2 cellular contexts compared by ENCODE assay signal in the genomic region with DNA sequence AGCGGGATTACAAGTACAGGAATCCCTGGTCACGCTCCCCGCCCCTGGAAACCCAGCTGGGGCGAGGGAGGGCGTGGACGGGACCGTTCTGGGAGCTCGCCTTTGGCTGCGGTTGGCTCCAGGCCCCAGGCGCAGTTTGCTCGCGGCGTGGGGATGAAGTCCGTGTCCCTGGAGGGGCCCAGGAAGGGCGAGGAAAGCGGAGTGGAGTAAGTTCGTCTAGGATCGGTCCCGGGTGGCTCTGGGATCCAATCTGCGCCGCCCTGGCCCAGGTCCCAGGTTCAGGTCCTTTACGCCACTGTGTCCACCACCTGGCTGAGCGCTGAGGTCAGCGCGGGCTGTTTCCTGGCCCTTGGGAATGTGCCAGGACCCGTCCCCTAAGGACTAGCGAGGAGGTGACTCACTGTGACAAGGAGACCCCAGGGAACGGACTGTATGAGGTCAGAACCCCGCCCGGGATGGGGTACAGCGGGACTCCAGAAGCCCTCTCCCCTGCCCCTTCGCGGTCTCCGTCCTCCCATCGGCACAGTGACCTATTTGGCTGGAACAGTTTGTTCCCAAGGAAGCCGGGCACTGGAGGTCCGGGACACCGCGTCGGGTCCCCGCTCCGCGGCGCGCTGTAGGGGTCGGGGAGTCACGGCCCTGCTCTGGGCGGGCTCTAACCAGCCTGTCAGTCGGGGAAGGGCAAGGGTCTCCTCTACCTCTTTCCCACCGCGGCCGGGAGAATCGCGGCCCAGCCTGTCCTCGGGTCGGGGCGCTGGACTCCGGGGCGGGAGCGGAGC.
TF ChIP-seq lines count a peak whose summit lies in the region.

No MANE protein-coding gene starts in this region.

TF ChIP-seq in HEK293, 187 proteins besides CTCF, POLR2A, EP300 and RAD21 (continued from another document and continues in another):
- no peak for TF ChIP-seq ZNF830 (tag by site-specific recombination; IDR thresholded peaks at IDR 0.05; ENCODE audit: low read depth)
- TF ChIP-seq ZNF664 (tag by site-specific recombination; IDR thresholded peaks at IDR 0.05), result no peak
- no peak for TF ChIP-seq ZNF514 (tag by site-specific recombination; IDR thresholded peaks at IDR 0.05)
- no peak for TF ChIP-seq RBAK (tag by site-specific recombination; IDR thresholded peaks at IDR 0.05)
- no peak; the same call in 1 of the 2 replicates for TF ChIP-seq ZNF501 (tag by site-specific recombination; IDR thresholded peaks at IDR 0.05)
- TF ChIP-seq, protein P1, sequence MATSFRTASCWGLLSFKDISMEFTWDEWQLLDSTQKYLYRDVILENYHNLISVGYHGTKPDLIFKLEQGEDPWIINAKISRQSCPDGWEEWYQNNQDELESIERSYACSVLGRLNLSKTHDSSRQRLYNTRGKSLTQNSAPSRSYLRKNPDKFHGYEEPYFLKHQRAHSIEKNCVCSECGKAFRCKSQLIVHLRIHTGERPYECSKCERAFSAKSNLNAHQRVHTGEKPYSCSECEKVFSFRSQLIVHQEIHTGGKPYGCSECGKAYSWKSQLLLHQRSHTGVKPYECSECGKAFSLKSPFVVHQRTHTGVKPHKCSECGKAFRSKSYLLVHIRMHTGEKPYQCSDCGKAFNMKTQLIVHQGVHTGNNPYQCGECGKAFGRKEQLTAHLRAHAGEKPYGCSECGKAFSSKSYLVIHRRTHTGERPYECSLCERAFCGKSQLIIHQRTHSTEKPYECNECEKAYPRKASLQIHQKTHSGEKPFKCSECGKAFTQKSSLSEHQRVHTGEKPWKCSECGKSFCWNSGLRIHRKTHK (tag by site-specific recombination; IDR thresholded peaks at IDR 0.05), result no peak
- no peak for TF ChIP-seq ZNF311 (tag by site-specific recombination; IDR thresholded peaks at IDR 0.05; ENCODE audit: borderline replicate concordance)
- TF ChIP-seq ZNF404 (tag by site-specific recombination; IDR thresholded peaks at IDR 0.05), result no peak
- TF ChIP-seq, protein P2, sequence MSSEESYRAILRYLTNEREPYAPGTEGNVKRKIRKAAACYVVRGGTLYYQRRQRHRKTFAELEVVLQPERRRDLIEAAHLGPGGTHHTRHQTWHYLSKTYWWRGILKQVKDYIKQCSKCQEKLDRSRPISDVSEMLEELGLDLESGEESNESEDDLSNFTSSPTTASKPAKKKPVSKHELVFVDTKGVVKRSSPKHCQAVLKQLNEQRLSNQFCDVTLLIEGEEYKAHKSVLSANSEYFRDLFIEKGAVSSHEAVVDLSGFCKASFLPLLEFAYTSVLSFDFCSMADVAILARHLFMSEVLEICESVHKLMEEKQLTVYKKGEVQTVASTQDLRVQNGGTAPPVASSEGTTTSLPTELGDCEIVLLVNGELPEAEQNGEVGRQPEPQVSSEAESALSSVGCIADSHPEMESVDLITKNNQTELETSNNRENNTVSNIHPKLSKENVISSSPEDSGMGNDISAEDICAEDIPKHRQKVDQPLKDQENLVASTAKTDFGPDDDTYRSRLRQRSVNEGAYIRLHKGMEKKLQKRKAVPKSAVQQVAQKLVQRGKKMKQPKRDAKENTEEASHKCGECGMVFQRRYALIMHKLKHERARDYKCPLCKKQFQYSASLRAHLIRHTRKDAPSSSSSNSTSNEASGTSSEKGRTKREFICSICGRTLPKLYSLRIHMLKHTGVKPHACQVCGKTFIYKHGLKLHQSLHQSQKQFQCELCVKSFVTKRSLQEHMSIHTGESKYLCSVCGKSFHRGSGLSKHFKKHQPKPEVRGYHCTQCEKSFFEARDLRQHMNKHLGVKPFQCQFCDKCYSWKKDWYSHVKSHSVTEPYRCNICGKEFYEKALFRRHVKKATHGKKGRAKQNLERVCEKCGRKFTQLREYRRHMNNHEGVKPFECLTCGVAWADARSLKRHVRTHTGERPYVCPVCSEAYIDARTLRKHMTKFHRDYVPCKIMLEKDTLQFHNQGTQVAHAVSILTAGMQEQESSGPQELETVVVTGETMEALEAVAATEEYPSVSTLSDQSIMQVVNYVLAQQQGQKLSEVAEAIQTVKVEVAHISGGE (tag by site-specific recombination; conservative IDR thresholded peaks at IDR 0.05; ENCODE audit: low read depth), result no peak
- peak; percentile 6; the same call in 1 of the 2 replicates for TF ChIP-seq ZNF777 (tag by site-specific recombination; IDR thresholded peaks at IDR 0.05; ENCODE audit: borderline replicate concordance)
- no peak for TF ChIP-seq ZFHX2 (tag by site-specific recombination; conservative IDR thresholded peaks at IDR 0.05)
- no peak; the same call in 1 of the 2 replicates for TF ChIP-seq ZIC2 (tag by site-specific recombination; IDR thresholded peaks at IDR 0.05)
- no peak for TF ChIP-seq ZNF48 (tag by site-specific recombination; IDR thresholded peaks at IDR 0.05)
- TF ChIP-seq MZF1 (tag by site-specific recombination; IDR thresholded peaks at IDR 0.05; ENCODE audit: borderline replicate concordance), result no peak
- TF ChIP-seq ZSCAN30 (tag by site-specific recombination; IDR thresholded peaks at IDR 0.05), result no peak
- no peak for TF ChIP-seq ZNF366 (tag by site-specific recombination; conservative IDR thresholded peaks at IDR 0.05)
- TF ChIP-seq, protein P3, sequence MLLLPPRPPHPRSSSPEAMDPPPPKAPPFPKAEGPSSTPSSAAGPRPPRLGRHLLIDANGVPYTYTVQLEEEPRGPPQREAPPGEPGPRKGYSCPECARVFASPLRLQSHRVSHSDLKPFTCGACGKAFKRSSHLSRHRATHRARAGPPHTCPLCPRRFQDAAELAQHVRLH (tag by site-specific recombination; IDR thresholded peaks at IDR 0.05), result no peak
- TF ChIP-seq ZNF558 (tag by site-specific recombination; IDR thresholded peaks at IDR 0.05), result no peak
- peak; percentile 50 for TF ChIP-seq ZNF423 (tag by site-specific recombination; IDR thresholded peaks at IDR 0.05)
- no peak for TF ChIP-seq ZNF19 (tag by site-specific recombination; IDR thresholded peaks at IDR 0.05; ENCODE audit: low read depth)
- TF ChIP-seq ZNF610 (tag by site-specific recombination; IDR thresholded peaks at IDR 0.05; ENCODE audit: borderline replicate concordance), result no peak; the same call in 1 of the 2 replicates
- no peak for TF ChIP-seq ZNF473 (tag by site-specific recombination; IDR thresholded peaks at IDR 0.05)
- TF ChIP-seq, protein P4, sequence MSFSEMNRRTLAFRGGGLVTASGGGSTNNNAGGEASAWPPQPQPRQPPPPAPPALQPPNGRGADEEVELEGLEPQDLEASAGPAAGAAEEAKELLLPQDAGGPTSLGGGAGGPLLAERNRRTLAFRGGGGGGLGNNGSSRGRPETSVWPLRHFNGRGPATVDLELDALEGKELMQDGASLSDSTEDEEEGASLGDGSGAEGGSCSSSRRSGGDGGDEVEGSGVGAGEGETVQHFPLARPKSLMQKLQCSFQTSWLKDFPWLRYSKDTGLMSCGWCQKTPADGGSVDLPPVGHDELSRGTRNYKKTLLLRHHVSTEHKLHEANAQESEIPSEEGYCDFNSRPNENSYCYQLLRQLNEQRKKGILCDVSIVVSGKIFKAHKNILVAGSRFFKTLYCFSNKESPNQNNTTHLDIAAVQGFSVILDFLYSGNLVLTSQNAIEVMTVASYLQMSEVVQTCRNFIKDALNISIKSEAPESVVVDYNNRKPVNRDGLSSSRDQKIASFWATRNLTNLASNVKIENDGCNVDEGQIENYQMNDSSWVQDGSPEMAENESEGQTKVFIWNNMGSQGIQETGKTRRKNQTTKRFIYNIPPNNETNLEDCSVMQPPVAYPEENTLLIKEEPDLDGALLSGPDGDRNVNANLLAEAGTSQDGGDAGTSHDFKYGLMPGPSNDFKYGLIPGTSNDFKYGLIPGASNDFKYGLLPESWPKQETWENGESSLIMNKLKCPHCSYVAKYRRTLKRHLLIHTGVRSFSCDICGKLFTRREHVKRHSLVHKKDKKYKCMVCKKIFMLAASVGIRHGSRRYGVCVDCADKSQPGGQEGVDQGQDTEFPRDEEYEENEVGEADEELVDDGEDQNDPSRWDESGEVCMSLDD (tag by site-specific recombination; IDR thresholded peaks at IDR 0.05), result peak; percentile 88
- TF ChIP-seq SP2 (tag by site-specific recombination; IDR thresholded peaks at IDR 0.05), result peak; percentile 52
- no peak for TF ChIP-seq ZNF223 (tag by site-specific recombination; IDR thresholded peaks at IDR 0.05)

TF ChIP-seq in HepG2, 621 proteins besides CTCF, POLR2A, EP300 and RAD21 (continued from another document and continues in another):
- TF ChIP-seq, protein P5, sequence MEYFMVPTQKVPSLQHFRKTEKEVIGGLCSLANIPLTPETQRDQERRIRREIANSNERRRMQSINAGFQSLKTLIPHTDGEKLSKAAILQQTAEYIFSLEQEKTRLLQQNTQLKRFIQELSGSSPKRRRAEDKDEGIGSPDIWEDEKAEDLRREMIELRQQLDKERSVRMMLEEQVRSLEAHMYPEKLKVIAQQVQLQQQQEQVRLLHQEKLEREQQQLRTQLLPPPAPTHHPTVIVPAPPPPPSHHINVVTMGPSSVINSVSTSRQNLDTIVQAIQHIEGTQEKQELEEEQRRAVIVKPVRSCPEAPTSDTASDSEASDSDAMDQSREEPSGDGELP (IDR thresholded peaks at IDR 0.05; ENCODE audit: borderline replicate concordance, low read depth), result peak; percentile 59; the same call in 1 of the 2 replicates
- TF ChIP-seq, protein P6, sequence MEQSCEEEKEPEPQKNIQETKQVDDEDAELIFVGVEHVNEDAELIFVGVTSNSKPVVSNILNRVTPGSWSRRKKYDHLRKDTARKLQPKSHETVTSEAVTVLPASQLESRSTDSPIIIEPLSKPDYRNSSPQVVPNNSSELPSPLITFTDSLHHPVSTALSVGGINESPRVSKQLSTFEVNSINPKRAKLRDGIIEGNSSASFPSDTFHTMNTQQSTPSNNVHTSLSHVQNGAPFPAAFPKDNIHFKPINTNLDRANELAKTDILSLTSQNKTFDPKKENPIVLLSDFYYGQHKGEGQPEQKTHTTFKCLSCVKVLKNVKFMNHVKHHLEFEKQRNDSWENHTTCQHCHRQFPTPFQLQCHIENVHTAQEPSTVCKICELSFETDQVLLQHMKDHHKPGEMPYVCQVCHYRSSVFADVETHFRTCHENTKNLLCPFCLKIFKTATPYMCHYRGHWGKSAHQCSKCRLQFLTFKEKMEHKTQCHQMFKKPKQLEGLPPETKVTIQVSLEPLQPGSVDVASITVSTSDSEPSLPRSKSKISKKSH (CRISPR knock-in tag; IDR thresholded peaks at IDR 0.05; ENCODE audit: borderline replicate concordance), result no peak; the same call in 1 of the 2 replicates
- no peak for TF ChIP-seq ZBTB7A (CRISPR knock-in tag; IDR thresholded peaks at IDR 0.05)
- TF ChIP-seq, protein P7, sequence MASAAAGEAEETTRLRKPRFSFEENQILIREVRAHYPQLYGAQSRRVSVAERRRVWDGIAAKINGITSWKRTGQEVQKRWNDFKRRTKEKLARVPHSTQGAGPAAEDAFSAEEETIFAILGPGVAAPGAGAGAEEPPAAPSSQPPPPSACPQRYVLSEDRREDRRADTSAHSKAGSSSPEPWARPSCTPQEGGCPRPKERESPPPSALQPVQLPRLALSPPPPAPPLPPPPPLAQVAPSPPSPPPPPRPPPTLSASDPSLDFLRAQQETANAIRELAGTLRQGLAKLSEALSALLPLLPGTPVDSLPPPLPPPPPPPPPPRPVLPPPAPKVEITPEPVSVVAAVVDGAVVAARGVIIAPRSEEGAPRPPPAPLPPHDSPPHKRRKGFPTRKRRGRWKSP (CRISPR knock-in tag; IDR thresholded peaks at IDR 0.05), result peak; percentile 30; the same call in 1 of the 2 replicates
- TF ChIP-seq BRCA1 (CRISPR knock-in tag; IDR thresholded peaks at IDR 0.05), result no peak
- TF ChIP-seq XRCC5 (optimal IDR thresholded peaks at IDR 0.05; ENCODE audit: low read length), result peak; percentile 11
- TF ChIP-seq ZNF670 (CRISPR knock-in tag; IDR thresholded peaks at IDR 0.05; ENCODE audit: borderline replicate concordance), result peak; percentile 86; the same call in 1 of the 2 replicates
- TF ChIP-seq ZNF547 (CRISPR knock-in tag; IDR thresholded peaks at IDR 0.05), result no peak
- 0 out of 2 replicates have a peak, but pooled peaks have one; percentile 4 for TF ChIP-seq POGZ (CRISPR knock-in tag; IDR thresholded peaks at IDR 0.05)
- TF ChIP-seq ZNF564 (CRISPR knock-in tag; IDR thresholded peaks at IDR 0.05), result 0 out of 2 replicates have a peak, but pooled peaks have one; percentile 16
- TF ChIP-seq KDM6A (CRISPR knock-in tag; IDR thresholded peaks at IDR 0.05; ENCODE audit: low read depth), result no peak
- TF ChIP-seq, protein P8, sequence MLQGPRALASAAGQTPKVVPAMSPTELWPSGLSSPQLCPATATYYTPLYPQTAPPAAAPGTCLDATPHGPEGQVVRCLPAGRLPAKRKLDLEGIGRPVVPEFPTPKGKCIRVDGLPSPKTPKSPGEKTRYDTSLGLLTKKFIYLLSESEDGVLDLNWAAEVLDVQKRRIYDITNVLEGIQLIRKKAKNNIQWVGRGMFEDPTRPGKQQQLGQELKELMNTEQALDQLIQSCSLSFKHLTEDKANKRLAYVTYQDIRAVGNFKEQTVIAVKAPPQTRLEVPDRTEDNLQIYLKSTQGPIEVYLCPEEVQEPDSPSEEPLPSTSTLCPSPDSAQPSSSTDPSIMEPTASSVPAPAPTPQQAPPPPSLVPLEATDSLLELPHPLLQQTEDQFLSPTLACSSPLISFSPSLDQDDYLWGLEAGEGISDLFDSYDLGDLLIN (CRISPR knock-in tag; IDR thresholded peaks at IDR 0.05; ENCODE audit: borderline replicate concordance), result no peak
- TF ChIP-seq, protein P9, sequence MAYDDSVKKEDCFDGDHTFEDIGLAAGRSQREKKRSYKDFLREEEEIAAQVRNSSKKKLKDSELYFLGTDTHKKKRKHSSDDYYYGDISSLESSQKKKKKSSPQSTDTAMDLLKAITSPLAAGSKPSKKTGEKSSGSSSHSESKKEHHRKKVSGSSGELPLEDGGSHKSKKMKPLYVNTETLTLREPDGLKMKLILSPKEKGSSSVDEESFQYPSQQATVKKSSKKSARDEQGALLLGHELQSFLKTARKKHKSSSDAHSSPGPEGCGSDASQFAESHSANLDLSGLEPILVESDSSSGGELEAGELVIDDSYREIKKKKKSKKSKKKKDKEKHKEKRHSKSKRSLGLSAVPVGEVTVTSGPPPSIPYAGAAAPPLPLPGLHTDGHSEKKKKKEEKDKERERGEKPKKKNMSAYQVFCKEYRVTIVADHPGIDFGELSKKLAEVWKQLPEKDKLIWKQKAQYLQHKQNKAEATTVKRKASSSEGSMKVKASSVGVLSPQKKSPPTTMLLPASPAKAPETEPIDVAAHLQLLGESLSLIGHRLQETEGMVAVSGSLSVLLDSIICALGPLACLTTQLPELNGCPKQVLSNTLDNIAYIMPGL (CRISPR knock-in tag; IDR thresholded peaks at IDR 0.05; ENCODE audit: borderline replicate concordance in 1 of 2, low read depth in 1 of 2), result peak in 1 of 2 experiments; percentile 43; a peak in 1 of 4 replicates
- TF ChIP-seq KLF15 (CRISPR knock-in tag; IDR thresholded peaks at IDR 0.05; ENCODE audit: borderline replicate concordance), result peak; percentile 69; the same call in 1 of the 2 replicates
- 0 out of 2 replicates have a peak, but pooled peaks have one; percentile 16 for TF ChIP-seq RFXAP (CRISPR knock-in tag; IDR thresholded peaks at IDR 0.05; ENCODE audit: borderline replicate concordance)
- TF ChIP-seq HNRNPH1 (optimal IDR thresholded peaks at IDR 0.05; ENCODE audit: low read depth, low read length), result no peak
- peak; percentile 56 for TF ChIP-seq RBFOX2 (IDR thresholded peaks at IDR 0.05; ENCODE audit: low read depth, low read length)
- peak; percentile 56; the same call in 1 of the 2 replicates for TF ChIP-seq ZNF224 (CRISPR knock-in tag; IDR thresholded peaks at IDR 0.05)
- TF ChIP-seq ZNF83 (CRISPR knock-in tag; IDR thresholded peaks at IDR 0.05; ENCODE audit: borderline replicate concordance), result peak; percentile 32; the same call in 1 of the 2 replicates
- TF ChIP-seq BRD4 (CRISPR knock-in tag; IDR thresholded peaks at IDR 0.05), result peak; percentile 49; the same call in 1 of the 2 replicates
- no peak for TF ChIP-seq SMARCC2 (IDR thresholded peaks at IDR 0.05)
